Comparison of ENCODE assay signal across 8 cellular contexts in genomic region chr4:87973283-87974169, GRCh38. TPM values are rescaled to one million over a fixed set of nuclear protein-coding genes. Genes with fewer than 3 reads are reported as not detected.
DNase-seq lines count a peak whose midpoint lies in the region; ATAC-seq and FAIRE-seq lines count a peak whose summit lies in the region.

No MANE protein-coding gene starts in this region.

- no peak overlapping the region for H3K27ac ChIP-seq in neuronal stem cell (replicated peaks; ENCODE audit: low read length)

- H3K9ac ChIP-seq in neuronal stem cell (ENCODE audit: low read depth, low read length, poor library complexity): no peak overlapping the region

- H2BK12ac ChIP-seq in neuronal stem cell (ENCODE audit: low read length): no peak overlapping the region

- no peak overlapping the region for H3K18ac ChIP-seq in neuronal stem cell (ENCODE audit: low read length)

- no peak overlapping the region for H3K4ac ChIP-seq in neuronal stem cell (ENCODE audit: low read length)

- H2BK120ac ChIP-seq in neuronal stem cell (ENCODE audit: low read depth, low read length): no peak overlapping the region

- no peak overlapping the region for H4K91ac ChIP-seq in neuronal stem cell (ENCODE audit: low read depth, low read length, poor library complexity)

- no peaks in the 10 kb centered on the region for H3K9me3 ChIP-seq in neuronal stem cell (replicated peaks in 1 of 2; ENCODE audit: control insufficient read depth in 2 of 2, insufficient read depth in 1 of 2, low read depth in 1 of 2, low read length in 2 of 2)

- no peak overlapping the region for H2BK15ac ChIP-seq in neuronal stem cell (ENCODE audit: low read length)

- H3K4me1 ChIP-seq in neuronal stem cell (ENCODE audit: control insufficient read depth in 2 of 2, insufficient read depth in 1 of 2, low read depth in 1 of 2, low read length in 2 of 2): peaks cover 0 to 13% of the 10 kb centered on the region in 2 donors

- FAIRE-seq in frontal cortex (lab: Jason Lieb, UNC): peak; percentile 8

- H4K8ac ChIP-seq in neuronal stem cell (ENCODE audit: low read depth, low read length): no peak overlapping the region

- no peak overlapping the region for H3K23ac ChIP-seq in neuronal stem cell (ENCODE audit: low read depth, low read length, poor library complexity)

- no peak overlapping the region for H3K14ac ChIP-seq in neuronal stem cell (ENCODE audit: low read length)

- no peak overlapping the region for H2BK5ac ChIP-seq in neuronal stem cell (ENCODE audit: low read length)

- no peaks in the 10 kb centered on the region for H3K27me3 ChIP-seq in neuronal stem cell (ENCODE audit: control insufficient read depth in 3 of 3, insufficient read depth in 3 of 3, low read depth in 1 of 3, low read length in 3 of 3)

- ATAC-seq in GM19043 (IDR thresholded peaks at IDR 0.05; ENCODE audit: low read depth, unreplicated experiment): peak; percentile 65
- peak; percentile 79 for ATAC-seq in HG03378 (IDR thresholded peaks at IDR 0.05; ENCODE audit: unreplicated experiment)

- peak overlapping the region; percentile 81 for H2AFZ ChIP-seq in neuronal stem cell (ENCODE audit: low read length)

- no CpG with 5 or more reads among the region's 14 CpGs for WGBS in neuronal stem cell (ENCODE audit: extremely low coverage in 2 of 2, insufficient read length in 2 of 2, insufficient replicate concordance in 1 of 2), 2 donors

- H3K4me3 ChIP-seq in neuronal stem cell (ENCODE audit: low read length in 2 of 2): peak overlapping the region in 1 of 2 donors; percentile 10

- DNase-seq in COLO829 (ENCODE audit: low spot score): peak; percentile 59
- peak; percentile 42 for DNase-seq in NCI-H69 (lab: John Stamatoyannopoulos, UW)
- DNase-seq in activated T-cell treated with anti-CD3 and anti-CD28 coated beads for 48 hours (ENCODE audit: low read depth): peak; percentile 12
- peak in 1 of 2 donors; percentile 22 for DNase-seq in frontal cortex (ENCODE audit: low spot score in 2 of 2)
- peak; percentile 44 for DNase-seq in neuronal stem cell (ENCODE audit: low spot score)
- no peak for DNase-seq in NCI-H187 treated with DMSO at 0.1 percent for 48 hours (lab: John Stamatoyannopoulos, UW)

- peak overlapping the region; percentile 28 for H3K4me2 ChIP-seq in neuronal stem cell (ENCODE audit: insufficient read depth, low read length, poor library complexity, severe bottlenecking)

- no peaks in the 10 kb centered on the region for H3K36me3 ChIP-seq in neuronal stem cell (replicated peaks in 1 of 2; ENCODE audit: control insufficient read depth in 2 of 2, insufficient read depth in 2 of 2, low read length in 2 of 2)

- H2AK5ac ChIP-seq in neuronal stem cell (ENCODE audit: low read depth, low read length): no peak overlapping the region

- no peaks in the 10 kb centered on the region for H3K79me1 ChIP-seq in neuronal stem cell (ENCODE audit: low read depth, low read length)

RNA-seq across cellular contexts. Expression of gene SPP1, which starts 2.0 kb away (rescaled TPM):
- 160 TPM for total RNA-seq in frontal cortex
- 1.2 TPM for polyA plus RNA-seq in neuronal stem cell (2013, experiment 1 of 2)
- 1.6 TPM for polyA plus RNA-seq in neuronal stem cell (2013, experiment 2 of 2)

RNA-seq across cellular contexts. Expression of gene PKD2, which starts 33.9 kb away (rescaled TPM):
- total RNA-seq in frontal cortex: 58.3 TPM
- 10.3 TPM for polyA plus RNA-seq in neuronal stem cell (2013, experiment 1 of 2)
- 11.0 TPM for polyA plus RNA-seq in neuronal stem cell (2013, experiment 2 of 2)
